ENCODE assay signal across 8 cellular contexts in genomic region chr6:100657678-100658330, GRCh38.
DNase-seq lines count a peak whose midpoint lies in the region; ATAC-seq and TF ChIP-seq lines count a peak whose summit lies in the region.

No MANE protein-coding gene starts in this region.

- no peak overlapping the region for H3K4me3 Mint-ChIP-seq in Caco-2 (ENCODE audit: unreplicated experiment)
- no peak overlapping the region for H3K4me3 Mint-ChIP-seq in nephron

- 81 to 88% (median 86%) methylated on average over 2 of the region's 2 CpGs for WGBS in adrenal gland, 4 donors

- H3K9me3 ChIP-seq in Caco-2 (no peaks in the 10 kb centered on the region), adrenal gland (replicated peaks in 1 of 3) (no peaks in the 10 kb centered on the region)

- intact Hi-C loops in Caco-2 (cut with micrococcal nuclease; ENCODE audit: unreplicated experiment) (loop anchor here (1.0 to 10.0 kb wide), 6 partner anchors 161 to 793 kb away; no protein-coding TSS in a partner anchor), adrenal gland (cut with DNase I) (no loop called here)

- BruUV-seq in Caco-2 (replicated peaks; lab: Mats Ljungman, UMichigan), result no TSS peak

- no peak overlapping the region for H3K27ac ChIP-seq in adrenal gland

- TF ChIP-seq POLR2A in adrenal gland (IDR thresholded peaks at IDR 0.05), result no peak

- POLR2A ChIA-PET in Caco-2 (lab: Charles Lee), result no interaction called here

- H3K4me1 ChIP-seq in Caco-2 (no peaks in the 10 kb centered on the region; the same call in 1 of the 2 replicates), adrenal gland (replicated peaks in 1 of 2) (no peaks in the 10 kb centered on the region)

- H3K4me1 Mint-ChIP-seq in Caco-2 (ENCODE audit: low read depth, unreplicated experiment) (peaks cover 2% of the 10 kb centered on the region), nephron (no peaks in the 10 kb centered on the region)

- H3K36me3 Mint-ChIP-seq in Caco-2 (ENCODE audit: insufficient read depth, unreplicated experiment), result peaks cover 6% of the 10 kb centered on the region
- no peaks in the 10 kb centered on the region for H3K36me3 Mint-ChIP-seq in nephron (ENCODE audit: low read depth)

- DNase-seq in Caco-2 (no peak), NCI-H146 treated with DMSO at 0.1 percent for 48 hours (lab: John Stamatoyannopoulos, UW; ENCODE audit: unreplicated experiment) (peak; percentile 60), adrenal gland (no peak), COLO829 (ENCODE audit: low spot score) (no peak), NCI-H226 (no peak)

- H3K4me3 ChIP-seq in Caco-2 (ENCODE audit: low read depth, low read length), result no peak overlapping the region
- no peak overlapping the region for H3K4me3 ChIP-seq in adrenal gland

- ATAC-seq in GM21529 (IDR thresholded peaks at IDR 0.05; ENCODE audit: unreplicated experiment) (peak; percentile 78), GM18517 (IDR thresholded peaks at IDR 0.05; ENCODE audit: unreplicated experiment) (no peak)

- no peak overlapping the region for H3K27ac Mint-ChIP-seq in Caco-2 (ENCODE audit: unreplicated experiment)
- no peak overlapping the region for H3K27ac Mint-ChIP-seq in nephron

- H3K9me3 Mint-ChIP-seq in Caco-2 (ENCODE audit: unreplicated experiment) (no peaks in the 10 kb centered on the region), nephron (no peaks in the 10 kb centered on the region)

- H3K36me3 ChIP-seq in Caco-2 (ENCODE audit: control insufficient read depth, insufficient read depth, low read length) (no peaks in the 10 kb centered on the region), adrenal gland (replicated peaks in 1 of 2) (no peaks in the 10 kb centered on the region)

- no peaks in the 10 kb centered on the region for H3K27me3 Mint-ChIP-seq in Caco-2 (ENCODE audit: insufficient read depth, unreplicated experiment)
- no peaks in the 10 kb centered on the region for H3K27me3 Mint-ChIP-seq in nephron (ENCODE audit: low read depth)

- CTCF ChIA-PET in Caco-2 (lab: Charles Lee), result interaction anchor here (1.0 kb wide), 1 partner anchor 266 kb away, joined by 3 read pairs; no protein-coding TSS in a partner anchor

- peak; percentile 68 to 73 for TF ChIP-seq CTCF in Caco-2 (IDR thresholded peaks at IDR 0.05; ENCODE audit: insufficient read depth in 1 of 2, low read depth in 1 of 2, low read length in 1 of 2, severe bottlenecking in 1 of 2, unreplicated experiment in 1 of 2)
- peak; percentile 24 to 85 (median 56) for TF ChIP-seq CTCF in adrenal gland (IDR thresholded peaks at IDR 0.05)
- peak; percentile 67 to 90 (median 69) for TF ChIP-seq CTCF in nephron (IDR thresholded peaks at IDR 0.05; ENCODE audit: unreplicated experiment in 3 of 3)

- H3K27me3 ChIP-seq in Caco-2 (replicated peaks; ENCODE audit: control insufficient read depth, insufficient read depth, low read length), result no peaks in the 10 kb centered on the region
- H3K27me3 ChIP-seq in adrenal gland, result no peaks in the 10 kb centered on the region
